In the genomic region with DNA sequence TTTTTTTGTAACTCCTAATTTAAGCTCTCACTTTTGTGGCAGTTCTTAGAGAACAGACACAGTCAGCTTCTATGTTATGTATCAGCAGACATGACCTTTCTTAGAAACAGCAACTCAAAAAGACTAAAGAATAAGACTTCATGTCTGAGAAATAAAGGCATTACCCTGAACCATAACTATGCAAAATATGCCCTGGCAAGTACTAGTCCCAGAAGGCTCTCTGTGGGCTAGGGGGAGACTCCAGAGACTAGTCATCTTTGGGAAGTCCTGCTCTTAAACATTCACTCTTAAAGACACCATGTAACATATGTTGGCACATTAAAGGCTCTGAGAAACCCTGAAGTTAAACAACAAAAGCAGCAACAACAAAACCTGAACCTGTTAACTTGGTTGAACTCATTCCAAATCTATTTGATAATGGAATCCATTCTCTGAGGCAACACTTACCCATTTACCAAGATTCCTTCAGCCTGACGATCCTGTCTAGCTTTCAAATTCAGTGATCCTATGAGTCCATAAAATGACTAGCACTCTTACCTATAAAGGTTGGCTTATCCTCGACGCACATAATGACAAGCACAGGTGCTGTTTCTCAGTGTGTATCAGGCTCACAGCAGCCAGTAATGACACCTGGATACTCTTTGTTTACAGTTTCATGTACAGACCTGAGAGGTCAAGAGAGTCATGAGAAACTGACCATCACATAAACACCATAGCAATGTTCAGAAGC, we compare ENCODE assay signal across 8 cellular contexts.
A peak's percentile ranks its signal among the peaks of the same experiment; 100 is the strongest.
DNase-seq lines count a peak whose midpoint lies in the region; ATAC-seq and TF ChIP-seq lines count a peak whose summit lies in the region.

No MANE protein-coding gene starts in this region.

- DNase-seq in DMS153 (lab: John Stamatoyannopoulos, UW) (peak; percentile 2), DMS153 treated with DMSO at 0.1 percent for 48 hours (lab: John Stamatoyannopoulos, UW; ENCODE audit: unreplicated experiment) (no peak), natural killer cell (no peak), cerebellum (ENCODE audit: low spot score) (no peak), NCI-H1048 (lab: John Stamatoyannopoulos, UW) (no peak), SKM-1 (lab: John Stamatoyannopoulos, UW; ENCODE audit: unreplicated experiment) (no peak)

- peaks cover 95 to 98% of the 10 kb centered on the region in 2 donors for H3K4me1 Mint-ChIP-seq in natural killer cell

- H3K4me3 Mint-ChIP-seq in natural killer cell, result no peak overlapping the region

- H3K36me3 Mint-ChIP-seq in natural killer cell, result no peaks in the 10 kb centered on the region

- no peak for TF ChIP-seq CTCF in natural killer cell (IDR thresholded peaks at IDR 0.05)

- peak overlapping the region; percentile 9 to 27 for H3K27ac Mint-ChIP-seq in natural killer cell

- no peaks in the 10 kb centered on the region for H3K27me3 Mint-ChIP-seq in natural killer cell (ENCODE audit: low read depth in 2 of 2)

- intact Hi-C loops in natural killer cell (cut with micrococcal nuclease), result loop anchor here (10.0 kb wide), 2 partner anchors 177 to 473 kb away; no protein-coding TSS in a partner anchor

- ATAC-seq in HG02571 (IDR thresholded peaks at IDR 0.05; ENCODE audit: unreplicated experiment) (peak; percentile 51), SK-N-SH treated with all-trans-retinoic acid at 6 μM for 48 hours (peak; percentile 77), natural killer cell (no peak)

- H3K9me3 Mint-ChIP-seq in natural killer cell, result no peaks in the 10 kb centered on the region

TF ChIP-seq in SK-N-SH treated with all-trans-retinoic acid at 6 μM for 48 hours, 23 proteins besides CTCF, POLR2A, EP300 and RAD21:
- TF ChIP-seq ZFP30 (CRISPR knock-in tag; IDR thresholded peaks at IDR 0.05) (no peak), TOX (CRISPR knock-in tag; IDR thresholded peaks at IDR 0.05; ENCODE audit: borderline replicate concordance) (no peak), CSDC2 (CRISPR knock-in tag; IDR thresholded peaks at IDR 0.05) (no peak), ZFP3 (CRISPR knock-in tag; IDR thresholded peaks at IDR 0.05) (no peak), ZNF70 (CRISPR knock-in tag; IDR thresholded peaks at IDR 0.05) (no peak), OSR1 (CRISPR knock-in tag; IDR thresholded peaks at IDR 0.05) (no peak), SNAI2 (CRISPR knock-in tag; IDR thresholded peaks at IDR 0.05) (no peak), ESRRG (CRISPR knock-in tag; IDR thresholded peaks at IDR 0.05) (no peak)
- TF ChIP-seq, protein P1, sequence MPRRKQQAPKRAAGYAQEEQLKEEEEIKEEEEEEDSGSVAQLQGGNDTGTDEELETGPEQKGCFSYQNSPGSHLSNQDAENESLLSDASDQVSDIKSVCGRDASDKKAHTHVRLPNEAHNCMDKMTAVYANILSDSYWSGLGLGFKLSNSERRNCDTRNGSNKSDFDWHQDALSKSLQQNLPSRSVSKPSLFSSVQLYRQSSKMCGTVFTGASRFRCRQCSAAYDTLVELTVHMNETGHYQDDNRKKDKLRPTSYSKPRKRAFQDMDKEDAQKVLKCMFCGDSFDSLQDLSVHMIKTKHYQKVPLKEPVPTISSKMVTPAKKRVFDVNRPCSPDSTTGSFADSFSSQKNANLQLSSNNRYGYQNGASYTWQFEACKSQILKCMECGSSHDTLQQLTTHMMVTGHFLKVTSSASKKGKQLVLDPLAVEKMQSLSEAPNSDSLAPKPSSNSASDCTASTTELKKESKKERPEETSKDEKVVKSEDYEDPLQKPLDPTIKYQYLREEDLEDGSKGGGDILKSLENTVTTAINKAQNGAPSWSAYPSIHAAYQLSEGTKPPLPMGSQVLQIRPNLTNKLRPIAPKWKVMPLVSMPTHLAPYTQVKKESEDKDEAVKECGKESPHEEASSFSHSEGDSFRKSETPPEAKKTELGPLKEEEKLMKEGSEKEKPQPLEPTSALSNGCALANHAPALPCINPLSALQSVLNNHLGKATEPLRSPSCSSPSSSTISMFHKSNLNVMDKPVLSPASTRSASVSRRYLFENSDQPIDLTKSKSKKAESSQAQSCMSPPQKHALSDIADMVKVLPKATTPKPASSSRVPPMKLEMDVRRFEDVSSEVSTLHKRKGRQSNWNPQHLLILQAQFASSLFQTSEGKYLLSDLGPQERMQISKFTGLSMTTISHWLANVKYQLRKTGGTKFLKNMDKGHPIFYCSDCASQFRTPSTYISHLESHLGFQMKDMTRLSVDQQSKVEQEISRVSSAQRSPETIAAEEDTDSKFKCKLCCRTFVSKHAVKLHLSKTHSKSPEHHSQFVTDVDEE (CRISPR knock-in tag; IDR thresholded peaks at IDR 0.05), result no peak
- TF ChIP-seq, protein P2, sequence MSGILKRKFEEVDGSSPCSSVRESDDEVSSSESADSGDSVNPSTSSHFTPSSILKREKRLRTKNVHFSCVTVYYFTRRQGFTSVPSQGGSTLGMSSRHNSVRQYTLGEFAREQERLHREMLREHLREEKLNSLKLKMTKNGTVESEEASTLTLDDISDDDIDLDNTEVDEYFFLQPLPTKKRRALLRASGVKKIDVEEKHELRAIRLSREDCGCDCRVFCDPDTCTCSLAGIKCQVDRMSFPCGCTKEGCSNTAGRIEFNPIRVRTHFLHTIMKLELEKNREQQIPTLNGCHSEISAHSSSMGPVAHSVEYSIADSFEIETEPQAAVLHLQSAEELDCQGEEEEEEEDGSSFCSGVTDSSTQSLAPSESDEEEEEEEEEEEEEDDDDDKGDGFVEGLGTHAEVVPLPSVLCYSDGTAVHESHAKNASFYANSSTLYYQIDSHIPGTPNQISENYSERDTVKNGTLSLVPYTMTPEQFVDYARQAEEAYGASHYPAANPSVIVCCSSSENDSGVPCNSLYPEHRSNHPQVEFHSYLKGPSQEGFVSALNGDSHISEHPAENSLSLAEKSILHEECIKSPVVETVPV (CRISPR knock-in tag; IDR thresholded peaks at IDR 0.05), result no peak
- TF ChIP-seq, protein P3, sequence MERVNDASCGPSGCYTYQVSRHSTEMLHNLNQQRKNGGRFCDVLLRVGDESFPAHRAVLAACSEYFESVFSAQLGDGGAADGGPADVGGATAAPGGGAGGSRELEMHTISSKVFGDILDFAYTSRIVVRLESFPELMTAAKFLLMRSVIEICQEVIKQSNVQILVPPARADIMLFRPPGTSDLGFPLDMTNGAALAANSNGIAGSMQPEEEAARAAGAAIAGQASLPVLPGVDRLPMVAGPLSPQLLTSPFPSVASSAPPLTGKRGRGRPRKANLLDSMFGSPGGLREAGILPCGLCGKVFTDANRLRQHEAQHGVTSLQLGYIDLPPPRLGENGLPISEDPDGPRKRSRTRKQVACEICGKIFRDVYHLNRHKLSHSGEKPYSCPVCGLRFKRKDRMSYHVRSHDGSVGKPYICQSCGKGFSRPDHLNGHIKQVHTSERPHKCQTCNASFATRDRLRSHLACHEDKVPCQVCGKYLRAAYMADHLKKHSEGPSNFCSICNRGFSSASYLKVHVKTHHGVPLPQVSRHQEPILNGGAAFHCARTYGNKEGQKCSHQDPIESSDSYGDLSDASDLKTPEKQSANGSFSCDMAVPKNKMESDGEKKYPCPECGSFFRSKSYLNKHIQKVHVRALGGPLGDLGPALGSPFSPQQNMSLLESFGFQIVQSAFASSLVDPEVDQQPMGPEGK (CRISPR knock-in tag; IDR thresholded peaks at IDR 0.05; ENCODE audit: borderline replicate concordance), result no peak
TF ChIP-seq in SK-N-SH treated with all-trans-retinoic acid at 6 μM for 48 hours: peak in this region for 0.

Comparison
In these comparisons a context has a peak if more than half of its experiments do, and no peak if none do; other contexts are left out.
1. ATAC-seq: peak in HG02571 (single experiment) and SK-N-SH treated with all-trans-retinoic acid at 6 μM for 48 hours (single experiment); none in natural killer cell (0 of 3).